8 cellular contexts compared by ENCODE assay signal in the genomic region with DNA sequence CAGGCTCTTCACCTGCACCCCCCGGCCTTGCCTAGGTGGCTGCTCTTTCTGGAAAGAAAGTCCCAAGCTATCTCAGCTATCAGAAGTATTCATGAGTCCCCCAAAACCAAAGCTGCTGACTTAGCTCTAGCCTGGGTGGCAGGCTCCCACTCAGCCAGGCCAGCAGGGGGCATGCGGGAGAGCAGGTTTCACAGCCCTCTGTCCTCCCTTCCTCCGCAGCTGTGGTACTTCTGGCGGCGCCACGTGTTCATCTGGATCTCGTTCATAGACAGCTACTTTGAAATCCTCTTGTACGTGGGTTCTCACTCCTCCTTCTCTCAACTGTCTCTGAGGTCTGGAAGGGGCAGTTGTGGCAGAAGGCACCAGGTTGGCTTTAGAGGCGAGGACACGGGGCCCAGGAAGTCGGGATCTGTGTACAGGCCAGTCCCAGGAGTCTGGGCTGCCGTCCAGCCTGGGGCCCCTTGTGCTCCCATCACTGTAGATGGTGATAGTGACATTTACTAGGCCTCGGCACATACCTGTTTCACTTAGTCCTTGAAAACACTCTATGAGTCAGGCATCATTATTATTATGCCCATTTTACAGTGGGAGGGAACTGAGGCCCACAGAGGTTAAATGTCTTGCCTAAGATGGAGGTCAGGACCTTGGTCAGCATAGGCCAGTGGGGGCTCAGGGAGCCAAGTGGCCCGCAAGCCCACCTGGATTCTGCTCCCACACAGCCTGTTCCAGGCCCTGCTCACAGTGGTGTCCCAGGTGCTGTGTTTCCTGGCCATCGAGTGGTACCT. TPM values are rescaled to one million over a fixed set of nuclear protein-coding genes. Genes with fewer than 3 reads are reported as not detected.
A peak's percentile ranks its signal among the peaks of the same experiment; 100 is the strongest.
DNase-seq lines count a peak whose midpoint lies in the region; ATAC-seq and TF ChIP-seq lines count a peak whose summit lies in the region.

No MANE protein-coding gene starts in this region.

- no peaks in the 10 kb centered on the region for H4K20me1 ChIP-seq in neural progenitor cell (ENCODE audit: low read depth)

- peak in 7 of 10 experiments; percentile 17 to 54 (median 39) for DNase-seq in CD4-positive, alpha-beta T cell
- peak; percentile 67 for DNase-seq in HT-29 (ENCODE audit: low spot score)
- peak; percentile 68 for DNase-seq in neural progenitor cell (ENCODE audit: low spot score)
- no peak for DNase-seq in NCI-H1048 (lab: John Stamatoyannopoulos, UW)
- DNase-seq in middle frontal gyrus (ENCODE audit: extremely low spot score, low spot score), result no peak

- no peak overlapping the region for H3K27ac Mint-ChIP-seq in CD4-positive, alpha-beta T cell
- H3K27ac Mint-ChIP-seq in neural progenitor cell, result peak overlapping the region; percentile 63

- no peaks in the 10 kb centered on the region for H3K4me1 Mint-ChIP-seq in CD4-positive, alpha-beta T cell (ENCODE audit: low read depth)
- H3K4me1 Mint-ChIP-seq in neural progenitor cell, result peaks cover 9% of the 10 kb centered on the region

- intact Hi-C loops in CD4-positive, alpha-beta T cell (cut with DNase I, micrococcal nuclease), result no loop called here

- no peaks in the 10 kb centered on the region for H3K36me3 ChIP-seq in neural progenitor cell

- no peaks in the 10 kb centered on the region for H3K79me2 ChIP-seq in neural progenitor cell (ENCODE audit: low read depth)

- H3K4me3 Mint-ChIP-seq in CD4-positive, alpha-beta T cell, result no peak overlapping the region
- H3K4me3 Mint-ChIP-seq in neural progenitor cell, result no peak overlapping the region

- H3K4me2 ChIP-seq in neural progenitor cell, result no peak overlapping the region

- H3K4me3 ChIP-seq in WI38 (ENCODE audit: low read depth, low read length) (no peak overlapping the region), neural progenitor cell (no peak overlapping the region)

- peaks cover 63% of the 10 kb centered on the region for H3K36me3 Mint-ChIP-seq in CD4-positive, alpha-beta T cell (ENCODE audit: low read depth)
- H3K36me3 Mint-ChIP-seq in neural progenitor cell, result no peaks in the 10 kb centered on the region

- H3K9me3 Mint-ChIP-seq in CD4-positive, alpha-beta T cell, result no peaks in the 10 kb centered on the region
- H3K9me3 Mint-ChIP-seq in neural progenitor cell, result no peaks in the 10 kb centered on the region

- no peaks in the 10 kb centered on the region for H3K27me3 ChIP-seq in CD4-positive, alpha-beta T cell (ENCODE audit: control insufficient read depth, insufficient read depth, low read length)
- no peaks in the 10 kb centered on the region for H3K27me3 ChIP-seq in neural progenitor cell

- H3K27me3 Mint-ChIP-seq in CD4-positive, alpha-beta T cell, result no peaks in the 10 kb centered on the region
- H3K27me3 Mint-ChIP-seq in neural progenitor cell (ENCODE audit: insufficient read depth, low read depth), result no peaks in the 10 kb centered on the region

- peak; percentile 46 for TF ChIP-seq CTCF in CD4-positive, alpha-beta T cell (IDR thresholded peaks at IDR 0.05)
- peak; percentile 62 for TF ChIP-seq CTCF in WI38 (IDR thresholded peaks at IDR 0.05; ENCODE audit: low read depth, low read length)
- TF ChIP-seq CTCF in neural progenitor cell (IDR thresholded peaks at IDR 0.05), result peak; percentile 60

- peak; percentile 84 for ATAC-seq in CD4-positive, alpha-beta T cell (ENCODE audit: poor library complexity)
- ATAC-seq in esophagus mucosa, result peak; percentile 39
- ATAC-seq in GM18520 (IDR thresholded peaks at IDR 0.05; ENCODE audit: unreplicated experiment), result no peak

- CTCF ChIA-PET in CD4-positive, alpha-beta T cell (lab: Charles Lee), result interaction anchor here (1.0 to 1.4 kb wide), 4 partner anchors 9 to 93 kb away, joined by 3 to 6 read pairs (median 4); no protein-coding TSS in a partner anchor

- H3F3A ChIP-seq in neural progenitor cell (ENCODE audit: low read depth), result no peaks in the 10 kb centered on the region

- H3K9me3 ChIP-seq in CD4-positive, alpha-beta T cell (ENCODE audit: control insufficient read depth, low read length), result no peaks in the 10 kb centered on the region
- H3K9me3 ChIP-seq in neural progenitor cell (ENCODE audit: low read depth), result no peaks in the 10 kb centered on the region

- H2AFZ ChIP-seq in neural progenitor cell (replicated peaks), result peak overlapping the region; percentile 14

- no peak overlapping the region for H3K27ac ChIP-seq in CD4-positive, alpha-beta T cell (ENCODE audit: low read depth, low read length)
- no peak overlapping the region for H3K27ac ChIP-seq in neural progenitor cell

- no peaks in the 10 kb centered on the region for H3K4me1 ChIP-seq in neural progenitor cell

- POLR2A ChIA-PET in CD4-positive, alpha-beta T cell (lab: Charles Lee), result interaction anchor here (0.6 to 3.7 kb wide), 5 partner anchors 9 to 107 kb away, joined by 3 to 17 read pairs (median 3); a partner anchor contains a TSS

- no peak overlapping the region for H3K9ac ChIP-seq in neural progenitor cell

RNA-seq across cellular contexts. Expression of a gene that starts 12.9 kb away (rescaled TPM):
- total RNA-seq in CD4-positive, alpha-beta T cell, result 10 to 100 TPM; 42.8 to 45.2 TPM
- not detected in 2 replicates for total RNA-seq in HT-29 (2014; rRNA removed; shearing (Covaris generic))
- total RNA-seq in esophagus mucosa, result 2.7 TPM
- 0.49 and 0.53 TPM in 2 replicates for total RNA-seq in neural progenitor cell (ENCODE audit: low replicate concordance)

RNA-seq across cellular contexts. Expression of a gene that starts 47.4 kb away (rescaled TPM):
- 100 to 1,000 TPM; 646 to 647 TPM for total RNA-seq in CD4-positive, alpha-beta T cell
- total RNA-seq in HT-29 (2014; rRNA removed; shearing (Covaris generic)), result 1,545 and 1,586 TPM in 2 replicates
- 475 TPM for total RNA-seq in esophagus mucosa
- 1,249 and 1,476 TPM in 2 replicates for total RNA-seq in neural progenitor cell (ENCODE audit: low replicate concordance)

Comparison
In these comparisons a context has a peak if more than half of its experiments do, and no peak if none do; other contexts are left out.
1. DNase-seq: peak in CD4-positive, alpha-beta T cell (7 of 10), HT-29 (single experiment) and neural progenitor cell (single experiment); none in NCI-H1048 (single experiment) and middle frontal gyrus (single experiment).
2. RNA of a gene that starts 12.9 kb away (total RNA-seq): 42.8 to 45.2 TPM in CD4-positive, alpha-beta T cell; 2.7 TPM in esophagus mucosa (single experiment), 0.49 to 0.53 TPM in neural progenitor cell and not detected in HT-29; every median in the first group is over 10 times any median in the second.
3. Peak in every context shown above with its lines, with median percentiles within 50 percentile points of each other: CTCF ChIP-seq.